18 cellular contexts compared by ENCODE assay signal in genomic region chr10:125543796-125544195, GRCh38.
"Had no signal": no experiment of that assay in that cellular context is flagged by ENCODE, and none has a peak within 500 bp of the region (broad histone marks: within the 10 kb centered on the region; RNA-seq: fewer than 3 reads in every experiment).

No MANE protein-coding gene starts in this region.

- H3K79me2 ChIP-seq: parathyroid adenoma had no signal

- H3K36me3 ChIP-seq: colonic mucosa, lower lobe of right lung, suprapubic skin, tibial artery had no signal

- H3K9ac ChIP-seq: parathyroid adenoma had no signal

- FAIRE-seq: islet of Langerhans, small intestine had no signal

- DNase-seq: caudate nucleus; colonic mucosa; dermis blood vessel endothelial cell; erythroblast; foreskin melanocyte; hypothalamus; kidney glomerular epithelial cell; lower lobe of right lung; mesenchymal stem cell; midbrain; small intestine; stimulated activated CD4-positive, alpha-beta T cell treated with anti-CD3 and anti-CD28 coated beads, Interleukin-2, amount 100 ng/mL, for 48 hours; stimulated activated naive CD8-positive, alpha-beta T cell treated with anti-CD3 and anti-CD28 coated beads, Interleukin-15, Interleukin-2, amounts not matched to agents 100 U/mL and 50 U/mL, for 24 hours; tibial artery had no signal

- ATAC-seq: left lobe of liver; lower lobe of right lung; stimulated activated naive CD8-positive, alpha-beta T cell treated with anti-CD3 and anti-CD28 coated beads, Interleukin-15, Interleukin-2, amounts not matched to agents 100 U/mL and 50 U/mL, for 24 hours had no signal

- H2AFZ ChIP-seq: parathyroid adenoma had no signal

- H3K4me3 ChIP-seq: colonic mucosa, lower lobe of right lung, suprapubic skin, tibial artery had no signal

- H3K9me3 ChIP-seq: colonic mucosa, lower lobe of right lung, suprapubic skin, tibial artery had no signal

- H3K4me1 ChIP-seq: colonic mucosa, lower lobe of right lung, parathyroid adenoma, tibial artery had no signal

- H3K27ac ChIP-seq: colonic mucosa, lower lobe of right lung, parathyroid adenoma, suprapubic skin, tibial artery had no signal

- H3K27me3 ChIP-seq: colonic mucosa had no signal
